In the genomic region with DNA sequence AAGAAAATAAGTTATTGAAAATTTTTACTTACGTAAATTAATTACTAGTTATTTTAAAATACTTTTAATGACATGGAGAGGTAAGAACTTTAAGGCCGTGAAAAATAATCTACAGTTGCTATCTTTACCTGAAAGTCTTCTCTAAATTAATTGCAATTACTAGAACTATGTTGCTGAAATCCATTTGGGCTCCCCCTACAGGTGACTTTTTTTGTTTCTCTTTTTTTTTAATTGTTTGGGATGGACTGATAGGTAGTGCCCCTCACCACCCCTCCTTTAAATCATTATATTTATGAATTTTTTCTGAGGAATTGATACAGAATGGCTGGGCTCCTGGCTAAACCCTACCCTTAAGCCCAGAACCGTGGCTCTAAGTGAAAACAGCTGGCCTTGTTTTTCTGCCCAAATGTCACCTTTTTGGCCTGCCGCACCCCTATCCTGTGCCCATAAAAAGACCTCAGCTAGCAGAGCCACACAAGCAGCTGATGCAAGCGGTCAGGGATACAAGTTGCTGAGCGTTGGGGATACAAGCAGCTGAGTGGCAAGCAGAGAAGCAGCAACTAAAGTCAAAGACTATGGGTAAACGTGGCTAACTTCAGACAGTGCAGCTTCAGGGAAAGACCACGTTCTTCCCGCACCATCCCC, we compare ENCODE assay signal across 12 cellular contexts.
DNase-seq lines count a peak whose midpoint lies in the region; ATAC-seq and TF ChIP-seq lines count a peak whose summit lies in the region.
"Had no signal": no experiment of that assay in that cellular context is flagged by ENCODE, and none has a peak within 500 bp of the region (broad histone marks: within the 10 kb centered on the region; RNA-seq: fewer than 3 reads in every experiment).

No MANE protein-coding gene starts in this region.

- TF ChIP-seq CTCF in foreskin keratinocyte (conservative IDR thresholded peaks at IDR 0.05) (peak; percentile 28), mucosa of descending colon (IDR thresholded peaks at IDR 0.05) (no peak)

- H3K27me3 ChIP-seq in foreskin keratinocyte: no peaks in the 10 kb centered on the region
- H3K27me3 ChIP-seq: SJSA1 had no signal

- H3K36me3 ChIP-seq in mucosa of descending colon (ENCODE audit: low read depth): no peaks in the 10 kb centered on the region
- H3K36me3 ChIP-seq: SJSA1 had no signal

- H3K9me3 ChIP-seq in mucosa of descending colon: no peaks in the 10 kb centered on the region
- H3K9me3 ChIP-seq: SJSA1 had no signal

- no peak overlapping the region for H3K27ac ChIP-seq in foreskin keratinocyte
- H3K27ac ChIP-seq: SJSA1 had no signal

- intact Hi-C loops in mucosa of descending colon (cut with DNase I, micrococcal nuclease): no loop called here

- H3K4me1 ChIP-seq in foreskin keratinocyte: no peaks in the 10 kb centered on the region
- no peaks in the 10 kb centered on the region for H3K4me1 ChIP-seq in mucosa of descending colon (ENCODE audit: low read depth)
- H3K4me1 ChIP-seq: SJSA1 had no signal

- ATAC-seq in GM18870 (IDR thresholded peaks at IDR 0.05; ENCODE audit: unreplicated experiment) (peak; percentile 66), foreskin keratinocyte (no peak), GM18907 (IDR thresholded peaks at IDR 0.05; ENCODE audit: unreplicated experiment) (no peak), mucosa of descending colon (no peak)

- DNase-seq in CD1c-positive myeloid dendritic cell (ENCODE audit: extremely low spot score): peak; percentile 3
- DNase-seq in NCI-H69 (lab: John Stamatoyannopoulos, UW): peak; percentile 28
- DNase-seq in foreskin keratinocyte: no peak
- no peak for DNase-seq in occipital lobe (lab: John Stamatoyannopoulos, UW)
- DNase-seq in mucosa of descending colon: no peak
- no peak for DNase-seq in OCI-M2 (lab: John Stamatoyannopoulos, UW; ENCODE audit: unreplicated experiment)
- DNase-seq: activated CD4-positive, alpha-beta memory T cell treated with anti-CD3 and anti-CD28 coated beads for 36 hours; effector CD8-positive, alpha-beta T cell; NCI-H1694 treated with DMSO at 0.1 percent for 48 hours had no signal

- H3K4me3 ChIP-seq in mucosa of descending colon: no peak overlapping the region
- H3K4me3 ChIP-seq: SJSA1 had no signal

Comparison
In these comparisons a context has a peak if more than half of its experiments do, and no peak if none do; other contexts are left out.
1. DNase-seq: peak in CD1c-positive myeloid dendritic cell (single experiment) and NCI-H69 (single experiment); none in foreskin keratinocyte (0 of 2), occipital lobe (single experiment), mucosa of descending colon (0 of 3) and OCI-M2 (single experiment).